In genomic region chr5:14790220-14790619, GRCh38 we compare ENCODE assay signal across 1 cellular context.
TF ChIP-seq lines count a peak whose summit lies in the region.

No MANE protein-coding gene starts in this region.

TF ChIP-seq in WTC11, 78 proteins besides CTCF, POLR2A, EP300 and RAD21 (continued from another document):
- TF ChIP-seq AFF4 (CRISPR knock-in tag; IDR thresholded peaks at IDR 0.05; ENCODE audit: borderline replicate concordance) (no peak), CREM (CRISPR knock-in tag; IDR thresholded peaks at IDR 0.05) (no peak)
